Comparison of ENCODE assay signal across 2 cellular contexts in genomic region chr15:84784262-84784661, GRCh38.
TF ChIP-seq lines count a peak whose summit lies in the region.

No MANE protein-coding gene starts in this region.

TF ChIP-seq in HEK293, 187 proteins besides CTCF, POLR2A, EP300 and RAD21 (continued from another document):
- TF ChIP-seq ZBTB8A (tag by site-specific recombination; IDR thresholded peaks at IDR 0.05) = no peak
- TF ChIP-seq MZF1 (tag by site-specific recombination; IDR thresholded peaks at IDR 0.05; ENCODE audit: borderline replicate concordance) = no peak
- no peak for TF ChIP-seq ZNF621 (tag by site-specific recombination; IDR thresholded peaks at IDR 0.05)
- no peak for TF ChIP-seq MEIS1 (CRISPR knock-in tag; IDR thresholded peaks at IDR 0.05; ENCODE audit: borderline replicate concordance)
- TF ChIP-seq ZNF571 (tag by site-specific recombination; IDR thresholded peaks at IDR 0.05) = no peak

TF ChIP-seq in K562, 482 proteins besides CTCF, POLR2A, EP300 and RAD21 (continued from another document):
- TF ChIP-seq BMI1 (IDR thresholded peaks at IDR 0.05; ENCODE audit: low read length) = no peak
- TF ChIP-seq POLR2G (IDR thresholded peaks at IDR 0.05; ENCODE audit: low read depth, low read length) = peak; percentile 51
- TF ChIP-seq BDP1 (IDR thresholded peaks at IDR 0.05; ENCODE audit: insufficient read depth, insufficient read length) = no peak
- TF ChIP-seq FOSL1 (tag; conservative IDR thresholded peaks at IDR 0.05) = no peak
